In genomic region chr7:44101304-44101965, GRCh38 we compare ENCODE assay signal across 16 cellular contexts. TPM values are rescaled to one million over a fixed set of nuclear protein-coding genes. Genes with fewer than 3 reads are reported as not detected.
DNase-seq lines count a peak whose midpoint lies in the region; ATAC-seq and TF ChIP-seq lines count a peak whose summit lies in the region.
"Had no signal": no experiment of that assay in that cellular context is flagged by ENCODE, and none has a peak within 500 bp of the region (broad histone marks: within the 10 kb centered on the region; RNA-seq: fewer than 3 reads in every experiment).

No MANE protein-coding gene starts in this region.

- peak overlapping the region; percentile 72; the same call in 1 of the 2 replicates for H4K91ac ChIP-seq in IMR-90 (ENCODE audit: insufficient read depth, low read depth, low read length)

- peak overlapping the region; percentile 91; the same call in 1 of the 2 replicates for H2BK120ac ChIP-seq in IMR-90 (ENCODE audit: low read depth, low read length)

- DNase-seq in IMR-90 (no peak), colonic mucosa (no peak), naive B cell (no peak), thoracic aorta (ENCODE audit: low spot score) (no peak), GM10248 (ENCODE audit: extremely low spot score) (no peak), NCI-H526 treated with DMSO at 0.1 percent for 48 hours (lab: John Stamatoyannopoulos, UW) (no peak), globus pallidus (ENCODE audit: low spot score) (no peak)
- DNase-seq: CD4-positive, CD25-positive, alpha-beta regulatory T cell; cortex of kidney; H7; NCI-H1417 treated with DMSO at 0.1 percent for 48 hours; NCI-H526 had no signal

- H3K9me1 ChIP-seq in IMR-90 (ENCODE audit: insufficient read depth, low read length) = peaks cover 29% of the 10 kb centered on the region

- H3K4me3 Mint-ChIP-seq in naive B cell = peak overlapping the region; percentile 35 to 67 (median 56)
- H3K4me3 Mint-ChIP-seq: activated naive CD8-positive, alpha-beta T cell had no signal

- H3K18ac ChIP-seq in IMR-90 (ENCODE audit: low read depth, low read length) = no peak overlapping the region; the same call in 1 of the 2 replicates

- TF ChIP-seq RAD21 in IMR-90 (IDR thresholded peaks at IDR 0.05; ENCODE audit: low read length) = no peak

- peak overlapping the region; percentile 32; the same call in 1 of the 2 replicates for H3K23ac ChIP-seq in IMR-90 (ENCODE audit: low read depth, low read length)

- H3K27ac ChIP-seq in IMR-90 (ENCODE audit: insufficient read depth, low read length) (peak overlapping the region; percentile 70; the same call in 1 of the 2 replicates), colonic mucosa (peak overlapping the region; percentile 61), thoracic aorta (peak overlapping the region; percentile 96 to 100)

- H3K56ac ChIP-seq in IMR-90 (ENCODE audit: extremely low read depth, insufficient read depth, low read length) = no peak overlapping the region

- H3K4me1 Mint-ChIP-seq in naive B cell = peaks cover 64 to 67% (median 66%) of the 10 kb centered on the region in 3 donors

- H2BK15ac ChIP-seq in IMR-90 (ENCODE audit: low read depth, low read length) = no peak overlapping the region; the same call in 2 of the 3 replicates

- peak overlapping the region; percentile 73 to 89; a peak in 2 of 4 replicates for H4K8ac ChIP-seq in IMR-90 (ENCODE audit: low read depth in 2 of 2, low read length in 2 of 2)

- H3K79me1 ChIP-seq in IMR-90 (ENCODE audit: low read depth in 1 of 2, low read length in 2 of 2) = no peaks in the 10 kb centered on the region; a peak in 1 of 4 replicates

- no peaks in the 10 kb centered on the region for H3K36me3 Mint-ChIP-seq in naive B cell
- H3K36me3 Mint-ChIP-seq: activated naive CD8-positive, alpha-beta T cell; CD4-positive, CD25-positive, alpha-beta regulatory T cell had no signal

- peak overlapping the region; percentile 4 for H2AK9ac ChIP-seq in IMR-90 (replicated peaks; ENCODE audit: low read depth, low read length, poor library complexity)

- POLR2A ChIA-PET in IMR-90 (lab: Charles Lee; ENCODE audit: unreplicated experiment) = no interaction called here
- POLR2A ChIA-PET in GM10248 (lab: Yijun Ruan, JAX) = interaction anchor here (0.6 kb wide), 1 partner anchor 747 kb away, joined by 3 read pairs; no protein-coding TSS in a partner anchor

- intact Hi-C loops in IMR-90 (cut with micrococcal nuclease) = loop anchor here (2.0 kb wide), 1 partner anchor 19 kb away; the partner anchor contains the start of gene POLM
- intact Hi-C loops in colonic mucosa (cut with DNase I) = no loop called here

- H2BK5ac ChIP-seq in IMR-90 (ENCODE audit: low read depth, low read length, poor library complexity, severe bottlenecking) = no peak overlapping the region

- TF ChIP-seq CTCF in IMR-90 (conservative IDR thresholded peaks at IDR 0.05; ENCODE audit: low read depth, low read length) = no peak
- no peak for TF ChIP-seq CTCF in colonic mucosa (IDR thresholded peaks at IDR 0.05)
- TF ChIP-seq CTCF in thoracic aorta (IDR thresholded peaks at IDR 0.05) = no peak
- TF ChIP-seq CTCF in GM10248 (IDR thresholded peaks at IDR 0.05; ENCODE audit: control extremely low read depth, extremely low read depth, low read depth, missing control alignments) = no peak

- in situ Hi-C loops in IMR-90 (cut with MboI; ENCODE audit: low sequenced_read_pairs) = no loop called here

- dilution Hi-C loops in IMR-90 (cut with HindIII; ENCODE audit: low sequenced_read_pairs, unreplicated experiment) = no loop called here

- H2BK20ac ChIP-seq in IMR-90 (ENCODE audit: low read depth, low read length) = no peak overlapping the region

- H3K9me3 Mint-ChIP-seq in naive B cell = no peaks in the 10 kb centered on the region

- H3K9ac ChIP-seq in IMR-90 (ENCODE audit: low read depth, low read length) (no peak overlapping the region), colonic mucosa (ENCODE audit: low read depth in 2 of 2, low read length in 2 of 2) (peak overlapping the region in 1 of 2 donors; percentile 43)

- peak overlapping the region; percentile 90 for H2AFZ ChIP-seq in IMR-90 (replicated peaks; ENCODE audit: low read length, poor library complexity)

- no peak overlapping the region for H3K4me2 ChIP-seq in IMR-90 (ENCODE audit: low read depth, low read length)

- H3K4ac ChIP-seq in IMR-90 (ENCODE audit: low read depth, low read length) = peak overlapping the region; percentile 90

- H3K27me3 Mint-ChIP-seq in naive B cell = no peaks in the 10 kb centered on the region
- H3K27me3 Mint-ChIP-seq: activated naive CD8-positive, alpha-beta T cell had no signal

- no peak for TF ChIP-seq POLR2A in IMR-90 (IDR thresholded peaks at IDR 0.05; ENCODE audit: low read depth, low read length)

- peak overlapping the region in 5 of 6 donors; percentile 10 to 90 (median 72) for H3K27ac Mint-ChIP-seq in naive B cell

- no TSS peak for BruUV-seq in IMR-90 (replicated peaks; lab: Mats Ljungman, UMichigan)

- no peaks in the 10 kb centered on the region for H4K20me1 ChIP-seq in IMR-90 (ENCODE audit: insufficient read depth, low read length)

- CTCF ChIA-PET in IMR-90 (lab: Yijun Ruan, JAX) (no interaction called here), GM10248 (lab: Yijun Ruan, JAX) (interaction anchor here (1.0 to 1.3 kb wide), 3 partner anchors 8 to 22 kb away, joined by 3 to 4 read pairs (median 3); partner anchors contain the start of gene POLD2)

- H3K4me1 ChIP-seq in IMR-90 (ENCODE audit: control insufficient read depth, insufficient read depth, low read length) (peaks cover 36% of the 10 kb centered on the region), colonic mucosa (no peaks in the 10 kb centered on the region), thoracic aorta (ENCODE audit: control insufficient read depth in 1 of 2, low read depth in 2 of 2) (peaks cover 25 to 61% of the 10 kb centered on the region in 2 donors)

- H3K9me3 ChIP-seq in IMR-90 (ENCODE audit: control insufficient read depth, insufficient read depth, low read length) = no peaks in the 10 kb centered on the region
- no peaks in the 10 kb centered on the region for H3K9me3 ChIP-seq in colonic mucosa
- no peaks in the 10 kb centered on the region for H3K9me3 ChIP-seq in thoracic aorta

- H3K36me3 ChIP-seq in IMR-90 (ENCODE audit: control insufficient read depth, insufficient read depth, low read length) (no peaks in the 10 kb centered on the region), colonic mucosa (no peaks in the 10 kb centered on the region), thoracic aorta (no peaks in the 10 kb centered on the region)

- no peak overlapping the region for H3K14ac ChIP-seq in IMR-90 (replicated peaks; ENCODE audit: low read depth, low read length)

- H2AK5ac ChIP-seq in IMR-90 (ENCODE audit: low read depth, low read length) = peak overlapping the region; percentile 84; the same call in 1 of the 2 replicates

- H3K27me3 ChIP-seq in IMR-90 (ENCODE audit: control insufficient read depth, insufficient read depth, low read length) (no peaks in the 10 kb centered on the region), colonic mucosa (peaks cover 11% of the 10 kb centered on the region), thoracic aorta (replicated peaks; ENCODE audit: insufficient read depth) (no peaks in the 10 kb centered on the region)

- no peak for ATAC-seq in IMR-90 (ENCODE audit: low read depth)
- no peak for ATAC-seq in naive B cell (ENCODE audit: low read depth in 2 of 2)
- ATAC-seq in thoracic aorta (ENCODE audit: insufficient number of reproducible peaks, low FRiP score, low read depth) = no peak
- ATAC-seq in GM21619 (IDR thresholded peaks at IDR 0.05; ENCODE audit: unreplicated experiment) = no peak

- no peak overlapping the region for H3K4me3 ChIP-seq in IMR-90 (ENCODE audit: insufficient read depth, low read depth, low read length)
- no peak overlapping the region for H3K4me3 ChIP-seq in colonic mucosa
- H3K4me3 ChIP-seq in thoracic aorta = no peak overlapping the region

- peak overlapping the region; percentile 97; the same call in 1 of the 2 replicates for H4K5ac ChIP-seq in IMR-90 (ENCODE audit: low read depth, low read length)

- no CpG with 5 or more reads among the region's 3 CpGs for WGBS in IMR-90 (ENCODE audit: extremely low coverage in 2 of 2, insufficient read length in 1 of 2), 2 experiments

RNA-seq across cellular contexts. Expression of gene AEBP1, which starts 2.7 kb away (rescaled TPM):
- total RNA-seq in IMR-90 (2012; rRNA removed) (1.1 and 1.4 TPM in 2 replicates), colonic mucosa (10 to 100 TPM; 21.4 to 30.4 TPM), thoracic aorta (1,000 to 10,000 TPM; 1,006 to 1,415 TPM)
- polyA plus RNA-seq in IMR-90 (2012; rRNA removed) (5.5 and 5.7 TPM in 2 replicates), naive B cell (ENCODE audit: low read depth in 6 of 6) (10 to 100 TPM in 1 of 6 donors, 1 to 10 TPM in 5; 1.9 to 18.5 (median 4.1) TPM)
- polyA plus RNA-seq in IMR-90 (2012; cell fraction: cytosol; rRNA removed) = 5.5 and 7.4 TPM in 2 replicates
- 21.5 and 34.8 TPM in 2 replicates for polyA plus RNA-seq in IMR-90 (2012; cell fraction: nucleus; rRNA removed; ENCODE audit: low replicate concordance)
- total RNA-seq: SK-MEL-5 had no signal

RNA-seq across cellular contexts. Expression of gene POLM, which starts 19.1 kb away (rescaled TPM):
- 3.0 and 3.1 TPM in 2 replicates for total RNA-seq in IMR-90 (2012; rRNA removed)
- 9.1 and 9.4 TPM in 2 replicates for polyA plus RNA-seq in IMR-90 (2012; rRNA removed)
- polyA plus RNA-seq in IMR-90 (2012; cell fraction: cytosol; rRNA removed) = 4.4 and 4.7 TPM in 2 replicates
- polyA plus RNA-seq in IMR-90 (2012; cell fraction: nucleus; rRNA removed; ENCODE audit: low replicate concordance) = 42.2 and 74.4 TPM in 2 replicates
- 10 to 100 TPM; 17.2 to 25.9 TPM for total RNA-seq in colonic mucosa
- polyA plus RNA-seq in naive B cell (ENCODE audit: low read depth in 6 of 6) = 10 to 100 TPM; 26.3 to 53.0 (median 31.4) TPM
- total RNA-seq in thoracic aorta = 10 to 100 TPM; 70.0 to 78.7 TPM

RNA-seq across cellular contexts. Expression of gene POLD2, which starts 21.9 kb away (rescaled TPM):
- total RNA-seq in IMR-90 (2012; rRNA removed) = 136 and 163 TPM in 2 replicates
- 142 and 165 TPM in 2 replicates for polyA plus RNA-seq in IMR-90 (2012; rRNA removed)
- 137 and 138 TPM in 2 replicates for polyA plus RNA-seq in IMR-90 (2012; cell fraction: cytosol; rRNA removed)
- 99.1 and 163 TPM in 2 replicates for polyA plus RNA-seq in IMR-90 (2012; cell fraction: nucleus; rRNA removed; ENCODE audit: low replicate concordance)
- 100 to 1,000 TPM in 1 of 2 donors, 10 to 100 TPM in 1; 54.8 to 161 TPM for total RNA-seq in colonic mucosa
- 100 to 1,000 TPM in 2 of 6 donors, 10 to 100 TPM in 4; 80.6 to 128 (median 88.6) TPM for polyA plus RNA-seq in naive B cell (ENCODE audit: low read depth in 6 of 6)
- total RNA-seq in thoracic aorta = 10 to 100 TPM; 38.7 to 43.8 TPM

RNA-seq across cellular contexts. Expression of gene PGAM2, which starts 36.1 kb away (rescaled TPM):
- total RNA-seq in IMR-90 (2012; rRNA removed) (not detected in 2 replicates), colonic mucosa (under 1 TPM; 0.29 to 0.52 TPM), thoracic aorta (1 to 10 TPM; 1.8 to 9.5 TPM)
- polyA plus RNA-seq in IMR-90 (2012; rRNA removed) (0.27 TPM in 1 of 2 replicates, not detected in the other), naive B cell (ENCODE audit: low read depth in 6 of 6) (not detected)
- polyA plus RNA-seq in IMR-90 (2012; cell fraction: cytosol; rRNA removed) = 0.13 and 0.15 TPM in 2 replicates
- 0.17 TPM in 1 of 2 replicates, not detected in the other for polyA plus RNA-seq in IMR-90 (2012; cell fraction: nucleus; rRNA removed; ENCODE audit: low replicate concordance)
- total RNA-seq: SK-MEL-5 had no signal
- polyA plus RNA-seq: CD4-positive, CD25-positive, alpha-beta regulatory T cell; neural cell had no signal

RNA-seq across cellular contexts. Expression of gene MYL7, which starts 39.7 kb away (rescaled TPM):
- total RNA-seq in IMR-90 (2012; rRNA removed) (not detected in 2 replicates), colonic mucosa (1 to 10 TPM in 1 of 2 donors, not detected in 1; 2.2 TPM), thoracic aorta (not detected)
- polyA plus RNA-seq in IMR-90 (2012; rRNA removed) (0.24 TPM in 1 of 2 replicates, not detected in the other), naive B cell (ENCODE audit: low read depth in 6 of 6) (not detected)
- not detected in 2 replicates for polyA plus RNA-seq in IMR-90 (2012; cell fraction: cytosol; rRNA removed)
- 0.40 TPM in 1 of 2 replicates, not detected in the other for polyA plus RNA-seq in IMR-90 (2012; cell fraction: nucleus; rRNA removed; ENCODE audit: low replicate concordance)
- total RNA-seq: CD4-positive, CD25-positive, alpha-beta regulatory T cell; SK-MEL-5 had no signal
- polyA plus RNA-seq: CD4-positive, CD25-positive, alpha-beta regulatory T cell had no signal

Comparison
In these comparisons a context has a peak if more than half of its experiments do, and no peak if none do; other contexts are left out.
1. RNA of gene AEBP1, which starts 2.7 kb away (total RNA-seq): 1,006 to 1,415 TPM in thoracic aorta; 21.4 to 30.4 TPM in colonic mucosa and 1.1 to 1.4 TPM in IMR-90; every median in the first group is over 10 times any median in the second.
2. Peak in every context shown above with its lines, with median percentiles within 50 percentile points of each other: H3K27ac ChIP-seq.